13 cellular contexts compared by ENCODE assay signal in the genomic region with DNA sequence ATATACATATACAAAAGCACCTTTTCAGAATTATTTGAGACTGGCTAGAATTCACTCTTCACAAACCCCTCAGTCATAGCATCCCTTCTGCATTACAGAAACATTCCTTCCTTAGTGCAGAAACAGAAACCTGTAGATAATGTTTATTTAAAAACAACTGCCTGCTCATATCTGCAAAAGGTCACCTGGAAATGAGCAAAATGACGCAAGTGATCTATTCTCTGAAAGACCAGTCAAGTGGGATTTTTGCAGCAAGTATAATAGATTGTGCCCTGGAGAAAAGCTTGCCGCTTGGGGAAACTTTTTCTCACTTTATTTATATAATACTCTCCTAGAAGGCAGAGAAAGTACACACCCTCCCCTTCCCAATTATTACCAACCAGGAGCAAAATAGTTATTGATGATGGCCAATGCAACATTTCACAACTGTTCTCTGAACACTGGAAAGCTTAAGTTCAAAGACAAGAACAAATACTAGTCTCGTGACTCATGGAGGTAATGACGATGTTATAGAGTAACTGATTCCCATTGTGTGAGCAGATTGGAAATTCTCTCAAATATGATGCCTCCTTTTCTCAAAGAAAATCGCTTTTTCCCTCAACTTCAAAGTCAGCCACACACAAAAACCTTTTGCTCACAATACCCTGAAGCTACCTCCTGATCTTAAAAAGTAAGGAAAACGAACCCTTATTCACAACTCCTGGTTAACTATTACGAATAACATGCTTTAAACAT. TPM values are rescaled to one million over a fixed set of nuclear protein-coding genes. Genes with fewer than 3 reads are reported as not detected.
DNase-seq lines count a peak whose midpoint lies in the region; ATAC-seq and TF ChIP-seq lines count a peak whose summit lies in the region.
"Had no signal": no experiment of that assay in that cellular context is flagged by ENCODE, and none has a peak within 500 bp of the region (broad histone marks: within the 10 kb centered on the region; RNA-seq: fewer than 3 reads in every experiment).

No MANE protein-coding gene starts in this region.

- no peaks in the 10 kb centered on the region for H3K27me3 Mint-ChIP-seq in type B pancreatic cell
- H3K27me3 Mint-ChIP-seq: stimulated activated naive CD8-positive, alpha-beta T cell treated with anti-CD3 and anti-CD28 coated beads, Interleukin-15, Interleukin-2, amounts not matched to agents 100 ng/mL and 50 ng/mL, for 24 hours had no signal

- H3K27me3 ChIP-seq in heart left ventricle (no peaks in the 10 kb centered on the region), body of pancreas (no peaks in the 10 kb centered on the region)

- H3K27ac Mint-ChIP-seq in type B pancreatic cell, result peak overlapping the region; percentile 98
- H3K27ac Mint-ChIP-seq: stimulated activated naive CD8-positive, alpha-beta T cell treated with anti-CD3 and anti-CD28 coated beads, Interleukin-15, Interleukin-2, amounts not matched to agents 100 ng/mL and 50 ng/mL, for 24 hours had no signal

- H3K36me3 Mint-ChIP-seq in type B pancreatic cell, result peaks cover 3% of the 10 kb centered on the region

- DNase-seq in heart left ventricle (no peak), cardiac septum (ENCODE audit: low spot score) (no peak), body of pancreas (no peak), kidney glomerular epithelial cell (lab: John Stamatoyannopoulos, UW) (peak; percentile 36), type B pancreatic cell (ENCODE audit: extremely low spot score, unreplicated experiment) (no peak), activated T-cell treated with anti-CD3 and anti-CD28 coated beads for 4 hours (no peak)
- DNase-seq: NCI-H1436, psoas muscle, T-helper 1 cell had no signal

- TF ChIP-seq POLR2A in heart left ventricle (IDR thresholded peaks at IDR 0.05) (no peak), body of pancreas (IDR thresholded peaks at IDR 0.05) (no peak)

- ATAC-seq in heart left ventricle (peak in 1 of 4 donors; percentile 29), body of pancreas (peak; percentile 64), GM18861 (IDR thresholded peaks at IDR 0.05; ENCODE audit: unreplicated experiment) (no peak), GM18873 (IDR thresholded peaks at IDR 0.05; ENCODE audit: low FRiP score, unreplicated experiment) (no peak)
- ATAC-seq: psoas muscle had no signal

- peaks cover 13% of the 10 kb centered on the region for H3K4me1 Mint-ChIP-seq in type B pancreatic cell (ENCODE audit: unreplicated experiment)

- peaks cover 0 to 6% (median under 1%) of the 10 kb centered on the region in 12 donors for H3K9me3 ChIP-seq in heart left ventricle
- no peaks in the 10 kb centered on the region for H3K9me3 ChIP-seq in body of pancreas
- H3K9me3 ChIP-seq: psoas muscle had no signal

- H3K4me3 ChIP-seq in heart left ventricle, result peak overlapping the region in 4 of 12 donors; percentile 5 to 24 (median 10)
- H3K4me3 ChIP-seq in body of pancreas, result no peak overlapping the region
- H3K4me3 ChIP-seq: psoas muscle had no signal

- intact Hi-C loops in heart left ventricle (cut with DNase I) (loop anchor here in 2 of 10 donors (10.0 kb wide), 1 partner anchor 94 kb away; no protein-coding TSS in a partner anchor), cardiac septum (cut with DNase I) (no loop called here), body of pancreas (cut with DNase I) (no loop called here)

- TF ChIP-seq CTCF in heart left ventricle (IDR thresholded peaks at IDR 0.05) (no peak), body of pancreas (IDR thresholded peaks at IDR 0.05) (no peak), type B pancreatic cell (conservative IDR thresholded peaks at IDR 0.05) (no peak)

- peaks cover 0 to 34% (median 7%) of the 10 kb centered on the region in 12 donors for H3K4me1 ChIP-seq in heart left ventricle
- no peaks in the 10 kb centered on the region for H3K4me1 ChIP-seq in body of pancreas
- H3K4me1 ChIP-seq: psoas muscle had no signal

- H3K4me3 Mint-ChIP-seq in type B pancreatic cell, result peak overlapping the region; percentile 79
- H3K4me3 Mint-ChIP-seq: stimulated activated naive CD8-positive, alpha-beta T cell treated with anti-CD3 and anti-CD28 coated beads, Interleukin-15, Interleukin-2, amounts not matched to agents 100 ng/mL and 50 ng/mL, for 24 hours had no signal

- H3K27ac ChIP-seq in heart left ventricle (peak overlapping the region in 9 of 12 donors; percentile 8 to 77 (median 42)), body of pancreas (peak overlapping the region in 3 of 4 donors; percentile 36 to 65 (median 50))
- H3K27ac ChIP-seq: C4-2B, psoas muscle had no signal

- H3K36me3 ChIP-seq in heart left ventricle (no peaks in the 10 kb centered on the region), body of pancreas (replicated peaks in 1 of 2; ENCODE audit: insufficient read depth in 1 of 2, low read depth in 2 of 2) (no peaks in the 10 kb centered on the region)

- peaks cover 6% of the 10 kb centered on the region for H3K9me3 Mint-ChIP-seq in type B pancreatic cell
- H3K9me3 Mint-ChIP-seq: stimulated activated naive CD8-positive, alpha-beta T cell treated with anti-CD3 and anti-CD28 coated beads, Interleukin-15, Interleukin-2, amounts not matched to agents 100 ng/mL and 50 ng/mL, for 24 hours had no signal

- WGBS in heart left ventricle, 4 donors, result 38 to 53% (median 42%) methylated on average over 7 of the region's 7 CpGs
- 40 to 42% methylated on average over 7 of the region's 7 CpGs for WGBS in body of pancreas, 2 donors

RNA-seq across cellular contexts. Expression of gene MID1, which starts 41.2 kb away (rescaled TPM):
- 10 to 100 TPM in 3 of 9 donors, 1 to 10 TPM in 6; 3.8 to 18.7 (median 5.5) TPM for total RNA-seq in heart left ventricle
- 1 to 10 TPM; 1.6 to 1.8 TPM for polyA plus RNA-seq in heart left ventricle
- total RNA-seq in cardiac septum, result 35.7 TPM
- 1 to 10 TPM; 4.9 to 7.3 TPM for total RNA-seq in body of pancreas
- total RNA-seq in type B pancreatic cell (ENCODE audit: low replicate concordance), result 22.4 and 52.7 TPM in 2 replicates
